ENCODE assay signal across 9 cellular contexts in the genomic region with DNA sequence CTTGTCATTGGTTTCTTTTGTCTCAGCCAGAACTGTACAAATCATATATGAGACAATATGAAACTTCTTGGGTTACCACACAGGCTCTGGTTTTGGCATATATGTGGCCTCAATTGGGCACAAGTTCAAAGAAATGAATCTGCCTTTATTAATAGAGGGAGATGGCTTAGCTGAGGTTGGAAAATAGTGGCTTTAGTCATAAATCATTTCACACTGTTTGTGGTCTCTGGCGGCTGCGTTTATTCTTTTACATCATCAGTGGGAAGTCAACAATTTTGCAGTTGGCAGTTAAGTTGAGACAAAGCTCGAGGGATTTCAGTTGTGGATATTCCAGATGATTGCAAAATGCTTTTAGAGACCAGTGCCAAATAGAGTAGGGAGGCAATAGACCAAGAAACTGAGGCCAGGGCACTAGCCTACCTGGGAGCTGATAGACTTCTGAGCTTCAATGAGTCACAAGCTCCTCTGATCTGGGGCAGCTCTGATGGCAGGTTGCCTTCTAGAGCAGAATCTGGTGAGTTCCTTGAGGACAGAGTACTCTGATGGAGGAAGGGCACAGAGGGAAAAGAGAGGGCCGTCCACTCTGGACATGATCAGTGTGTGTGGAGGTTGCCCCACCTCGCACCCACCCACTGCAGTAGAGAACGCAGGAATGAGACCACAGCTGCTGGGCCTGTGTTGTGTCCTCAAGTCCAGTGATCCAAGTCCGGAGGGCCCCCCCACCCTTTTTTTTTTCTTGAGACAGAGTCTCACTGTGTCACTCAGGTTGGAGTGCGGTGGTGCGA.
DNase-seq lines count a peak whose midpoint lies in the region; ATAC-seq and TF ChIP-seq lines count a peak whose summit lies in the region.
"Had no signal": no experiment of that assay in that cellular context is flagged by ENCODE, and none has a peak within 500 bp of the region (broad histone marks: within the 10 kb centered on the region; RNA-seq: fewer than 3 reads in every experiment).

No MANE protein-coding gene starts in this region.

- TF ChIP-seq POLR2A in breast epithelium (IDR thresholded peaks at IDR 0.05), result no peak
- no peak for TF ChIP-seq POLR2A in prostate gland (IDR thresholded peaks at IDR 0.05)

- H3K4me1 ChIP-seq in breast epithelium (no peaks in the 10 kb centered on the region), prostate gland (replicated peaks) (no peaks in the 10 kb centered on the region)

- H3K4me3 ChIP-seq in breast epithelium, result no peak overlapping the region
- H3K4me3 ChIP-seq in prostate gland, result no peak overlapping the region
- H3K4me3 ChIP-seq: upper lobe of right lung had no signal

- H3K27me3 ChIP-seq in breast epithelium (no peaks in the 10 kb centered on the region), prostate gland (replicated peaks; ENCODE audit: insufficient read depth) (no peaks in the 10 kb centered on the region)
- H3K27me3 ChIP-seq: upper lobe of right lung had no signal

- H3K27ac ChIP-seq in breast epithelium (peak overlapping the region; percentile 75 to 88), prostate gland (peak overlapping the region; percentile 18 to 65)
- H3K27ac ChIP-seq: upper lobe of right lung had no signal

- TF ChIP-seq CTCF in breast epithelium (IDR thresholded peaks at IDR 0.05), result no peak
- no peak for TF ChIP-seq CTCF in prostate gland (IDR thresholded peaks at IDR 0.05)

- no peaks in the 10 kb centered on the region for H3K9me3 ChIP-seq in breast epithelium
- no peaks in the 10 kb centered on the region for H3K9me3 ChIP-seq in prostate gland
- H3K9me3 ChIP-seq: upper lobe of right lung had no signal

- H3K36me3 ChIP-seq in breast epithelium (no peaks in the 10 kb centered on the region), prostate gland (no peaks in the 10 kb centered on the region)
- H3K36me3 ChIP-seq: upper lobe of right lung had no signal

- intact Hi-C loops in breast epithelium (cut with DNase I; ENCODE audit: low total_unique reads) (no loop called here), prostate gland (cut with DNase I) (no loop called here)

- 62% methylated on average over 9 of the region's 9 CpGs for WGBS in prostate gland

- DNase-seq in GM03348 (ENCODE audit: low spot score) (peak; percentile 57), NCI-H446 (lab: John Stamatoyannopoulos, UW) (peak; percentile 36 to 78), breast epithelium (ENCODE audit: low spot score in 2 of 2) (peak in 1 of 2 donors; percentile 50), prostate gland (ENCODE audit: low spot score) (peak; percentile 39), GM19240 (ENCODE audit: insufficient read length, low spot score) (no peak)
- DNase-seq: upper lobe of right lung had no signal

- ATAC-seq in HG03135 (IDR thresholded peaks at IDR 0.05; ENCODE audit: unreplicated experiment) (no peak), HG03280 (IDR thresholded peaks at IDR 0.05; ENCODE audit: unreplicated experiment) (no peak), GM21529 (IDR thresholded peaks at IDR 0.05; ENCODE audit: unreplicated experiment) (no peak)
- ATAC-seq: upper lobe of right lung had no signal
